Comparison of ENCODE assay signal across 21 cellular contexts in the genomic region with DNA sequence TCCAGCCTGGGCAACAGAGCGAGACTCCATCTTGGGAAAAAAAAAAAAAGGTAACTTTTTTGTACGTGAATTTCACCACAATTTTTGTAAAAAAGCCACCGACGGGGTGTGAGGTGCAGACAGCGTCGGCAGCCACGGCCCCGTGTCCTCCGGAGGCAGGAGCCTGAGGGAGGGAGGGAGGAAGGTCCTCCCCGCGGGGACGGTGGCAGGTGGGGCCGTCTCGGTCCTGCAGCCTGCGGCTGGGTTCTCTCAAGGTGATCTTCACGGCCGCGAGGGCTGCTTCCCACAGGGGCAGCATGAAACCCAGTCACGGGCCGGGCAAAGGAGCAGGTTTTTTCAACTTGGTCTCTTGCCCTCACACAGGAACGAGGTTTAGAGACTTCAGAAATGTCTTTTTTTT.
"Had no signal": no experiment of that assay in that cellular context is flagged by ENCODE, and none has a peak within 500 bp of the region (broad histone marks: within the 10 kb centered on the region; RNA-seq: fewer than 3 reads in every experiment).

No MANE protein-coding gene starts in this region.

- H3K36me3 ChIP-seq: ovary had no signal

- H3K4me1 Mint-ChIP-seq: activated naive CD8-positive, alpha-beta T cell treated with anti-CD3 and anti-CD28 coated beads for 36 hours; brain; central memory CD8-positive, alpha-beta T cell; neural progenitor cell had no signal

- H3K4me3 Mint-ChIP-seq: activated naive CD8-positive, alpha-beta T cell treated with anti-CD3 and anti-CD28 coated beads for 36 hours; activated T-cell treated with anti-CD3 and anti-CD28 coated beads, Interleukin-2, amount 50 U/mL, for 72 hours; brain; central memory CD8-positive, alpha-beta T cell; naive B cell; neural progenitor cell had no signal

- H3K27me3 Mint-ChIP-seq: activated naive CD8-positive, alpha-beta T cell treated with anti-CD3 and anti-CD28 coated beads for 36 hours; brain; central memory CD8-positive, alpha-beta T cell; naive B cell had no signal

- H3K9me3 Mint-ChIP-seq: activated naive CD8-positive, alpha-beta T cell treated with anti-CD3 and anti-CD28 coated beads for 36 hours; activated T-cell treated with anti-CD3 and anti-CD28 coated beads, Interleukin-2, amount 50 U/mL, for 72 hours; central memory CD8-positive, alpha-beta T cell had no signal

- H3K27me3 ChIP-seq: esophagus squamous epithelium, neural progenitor cell, ovary, testis had no signal

- H2AFZ ChIP-seq: neural progenitor cell had no signal

- H3K4me3 ChIP-seq: esophagus squamous epithelium, neural progenitor cell, ovary, skin epidermis, testis had no signal

- H3K27ac ChIP-seq: esophagus squamous epithelium, neural progenitor cell, ovary, skin epidermis, testis had no signal

- H3K27ac Mint-ChIP-seq: activated naive CD8-positive, alpha-beta T cell treated with anti-CD3 and anti-CD28 coated beads for 36 hours; activated T-cell treated with anti-CD3 and anti-CD28 coated beads, Interleukin-2, amount 50 U/mL, for 72 hours; brain; naive B cell; neural progenitor cell had no signal

- ATAC-seq: activated CD4-positive, CD25-positive, alpha-beta regulatory T cell treated with anti-CD3 and anti-CD28 coated beads, Interleukin-2, amount 50 U/mL, for 24 hours; activated T-cell treated with anti-CD3 and anti-CD28 coated beads, Interleukin-2, amount 50 U/mL, for 72 hours; SK-N-SH treated with all-trans-retinoic acid at 6 μM for 48 hours had no signal

- H3K4me2 ChIP-seq: neural progenitor cell had no signal

- H3K4me1 ChIP-seq: esophagus squamous epithelium, neural progenitor cell, testis had no signal

- H3K9me3 ChIP-seq: esophagus squamous epithelium, ovary, testis had no signal

- DNase-seq: activated CD8-positive, alpha-beta memory T cell treated with anti-CD3 and anti-CD28 coated beads, Interleukin-2, amount 50 U/mL, for 48 hours; activated gamma-delta T cell; activated naive CD8-positive, alpha-beta T cell treated with anti-CD3 and anti-CD28 coated beads for 36 hours; activated T-cell treated with anti-CD3 and anti-CD28 coated beads, Interleukin-2, amount 50 U/mL, for 72 hours; amygdala; cortex of kidney; effector CD4-positive, alpha-beta T cell; esophagus squamous epithelium; naive B cell; stimulated activated CD4-positive, alpha-beta T cell treated with anti-CD3 and anti-CD28 coated beads, Interleukin-4, amount 100 ng/mL, for 24 hours; stimulated activated naive CD4-positive, alpha-beta T cell treated with Interleukin-2 at 50 U/mL for 16 hours; T-helper 1 cell; T1000; testis had no signal
